21 cellular contexts compared by ENCODE assay signal in genomic region chr16:50789757-50790156, GRCh38.
"Had no signal": no experiment of that assay in that cellular context is flagged by ENCODE, and none has a peak within 500 bp of the region (broad histone marks: within the 10 kb centered on the region; RNA-seq: fewer than 3 reads in every experiment).

No MANE protein-coding gene starts in this region.

- H3K27me3 ChIP-seq: hepatocyte, neutrophil, spleen had no signal

- ATAC-seq: left cardiac atrium, lower lobe of right lung, psoas muscle, sciatic nerve had no signal

- DNase-seq: effector CD4-positive, alpha-beta T cell; foreskin melanocyte; head of caudate nucleus; kidney; left cardiac atrium; left ventricle myocardium inferior; lower lobe of right lung; mesenchymal stem cell; midbrain; psoas muscle; retina; spleen; stimulated activated CD4-positive, alpha-beta T cell treated with anti-CD3 and anti-CD28 coated beads, Interleukin-15, amount 100 ng/mL, for 24 hours; stimulated activated CD4-positive, alpha-beta T cell treated with anti-CD3 and anti-CD28 coated beads, Interleukin-1b, Interleukin-23, amount 100 ng/mL, for 48 hours; stimulated activated CD4-positive, alpha-beta T cell treated with anti-CD3 and anti-CD28 coated beads, Interleukin-4, amount 100 ng/mL, for 24 hours; stimulated activated naive CD4-positive, alpha-beta T cell treated with Interleukin-2 at 50 U/mL for 16 hours; trophoblast cell had no signal

- H3K4me1 ChIP-seq: left ventricle myocardium inferior, lower lobe of right lung, psoas muscle, spleen had no signal

- H3K4me3 ChIP-seq: coronary artery, hepatocyte, left ventricle myocardium inferior, lower lobe of right lung, psoas muscle, spleen had no signal

- H3K27ac ChIP-seq: coronary artery, hepatocyte, left ventricle myocardium inferior, lower lobe of right lung, neutrophil, psoas muscle, spleen had no signal

- H3K9me3 ChIP-seq: lower lobe of right lung, neutrophil had no signal
